ENCODE assay signal across 8 cellular contexts in genomic region chr9:38065369-38066075, GRCh38. TPM values are rescaled to one million over a fixed set of nuclear protein-coding genes. Genes with fewer than 3 reads are reported as not detected.
A peak's percentile ranks its signal among the peaks of the same experiment; 100 is the strongest.
DNase-seq lines count a peak whose midpoint lies in the region; ATAC-seq, FAIRE-seq and TF ChIP-seq lines count a peak whose summit lies in the region.

No MANE protein-coding gene starts in this region.

- no peak for FAIRE-seq in endothelial cell of umbilical vein (lab: Jason Lieb, UNC)

- H3K9ac ChIP-seq in endothelial cell of umbilical vein (replicated peaks; ENCODE audit: extremely low read depth, insufficient read depth, low read length) (no peak overlapping the region), smooth muscle cell (ENCODE audit: low read depth) (no peak overlapping the region)

- no peaks in the 10 kb centered on the region for H3K36me3 ChIP-seq in endothelial cell of umbilical vein (ENCODE audit: control insufficient read depth in 2 of 2, extremely low read depth in 1 of 2, insufficient read depth in 2 of 2, low read length in 2 of 2)
- no peaks in the 10 kb centered on the region for H3K36me3 ChIP-seq in smooth muscle cell (ENCODE audit: low read depth)
- H3K36me3 ChIP-seq in gastrocnemius medialis: no peaks in the 10 kb centered on the region

- dilution Hi-C loops in endothelial cell of umbilical vein (cut with MboI; ENCODE audit: extremely low pct_ligation_motif_present, low sequenced_read_pairs): no loop called here

- no TSS peak for BruUV-seq in endothelial cell of umbilical vein (replicated peaks; lab: Mats Ljungman, UMichigan)

- ATAC-seq in GM19351 (IDR thresholded peaks at IDR 0.05; ENCODE audit: unreplicated experiment) (peak; percentile 33), HG03139 (IDR thresholded peaks at IDR 0.05; ENCODE audit: unreplicated experiment) (peak; percentile 26), gastrocnemius medialis (no peak)

- WGBS in smooth muscle cell (ENCODE audit: low lambda C conversion rate): 54% methylated on average over 9 of the region's 9 CpGs

- DNase-seq in endothelial cell of umbilical vein (ENCODE audit: low read depth, low spot score) (no peak), smooth muscle cell (lab: John Stamatoyannopoulos, UW; ENCODE audit: unreplicated experiment) (no peak), DMS153 treated with DMSO at 0.1 percent for 48 hours (lab: John Stamatoyannopoulos, UW; ENCODE audit: unreplicated experiment) (no peak), gastrocnemius medialis (no peak), AG08395 (ENCODE audit: low spot score) (no peak)
- no peak for DNase-seq in effector CD4-positive, alpha-beta T cell

- H4K20me1 ChIP-seq in endothelial cell of umbilical vein (replicated peaks; ENCODE audit: control insufficient read depth, extremely low read depth, insufficient read depth, low read length): no peaks in the 10 kb centered on the region
- peaks cover 78% of the 10 kb centered on the region for H4K20me1 ChIP-seq in smooth muscle cell (ENCODE audit: low read depth)

- no peaks in the 10 kb centered on the region for H3K9me1 ChIP-seq in endothelial cell of umbilical vein (replicated peaks; ENCODE audit: control insufficient read depth, extremely low read depth, insufficient read depth, low read length)

- H3K4me3 ChIP-seq in endothelial cell of umbilical vein (replicated peaks in 1 of 3; ENCODE audit: insufficient read depth in 1 of 3, low read depth in 1 of 3, low read length in 3 of 3): peak overlapping the region in 1 of 3 experiments; percentile 76
- H3K4me3 ChIP-seq in smooth muscle cell: peak overlapping the region; percentile 99
- no peak overlapping the region for H3K4me3 ChIP-seq in gastrocnemius medialis

- no peaks in the 10 kb centered on the region for H3K27me3 ChIP-seq in endothelial cell of umbilical vein (ENCODE audit: control insufficient read depth in 2 of 2, insufficient read depth in 2 of 2, low read length in 2 of 2)
- H3K27me3 ChIP-seq in smooth muscle cell (ENCODE audit: low read depth): no peaks in the 10 kb centered on the region
- H3K27me3 ChIP-seq in gastrocnemius medialis: no peaks in the 10 kb centered on the region

- TF ChIP-seq POLR2A in endothelial cell of umbilical vein (IDR thresholded peaks at IDR 0.05; ENCODE audit: low read depth, low read length): no peak
- TF ChIP-seq POLR2A in gastrocnemius medialis (IDR thresholded peaks at IDR 0.05): no peak

- CTCF ChIA-PET in endothelial cell of umbilical vein (lab: Charles Lee): interaction anchor here (2.1 to 3.7 kb wide), 2 partner anchors 57 to 150 kb away, joined by 6 to 82 read pairs; no protein-coding TSS in a partner anchor

- in situ Hi-C loops in gastrocnemius medialis (cut with MboI; ENCODE audit: low sequenced_read_pairs in 4 of 4): loop anchor here in 1 of 4 donors (25.0 kb wide), 3 partner anchors 97 to 603 kb away; partner anchors contain the start of genes FBXO10, TOMM5 and ZBTB5

- H3K4me1 ChIP-seq in endothelial cell of umbilical vein (ENCODE audit: control insufficient read depth, extremely low read depth, insufficient read depth, low read length) (peaks cover 53% of the 10 kb centered on the region), smooth muscle cell (ENCODE audit: low read depth) (peaks cover 55% of the 10 kb centered on the region), gastrocnemius medialis (peaks cover 15 to 49% of the 10 kb centered on the region in 2 donors)

- peak overlapping the region; percentile 70 for H3K4me2 ChIP-seq in endothelial cell of umbilical vein (ENCODE audit: insufficient read depth, low read length)
- peak overlapping the region; percentile 99 for H3K4me2 ChIP-seq in smooth muscle cell

- TF ChIP-seq CTCF in endothelial cell of umbilical vein (IDR thresholded peaks at IDR 0.05; ENCODE audit: extremely low read depth in 1 of 2, insufficient read depth in 1 of 2, low read depth in 1 of 2, low read length in 2 of 2) (no peak), smooth muscle cell (IDR thresholded peaks at IDR 0.05; ENCODE audit: borderline replicate concordance, insufficient read depth, poor library complexity, severe bottlenecking) (no peak), gastrocnemius medialis (IDR thresholded peaks at IDR 0.05 in 4 of 5, conservative IDR thresholded peaks at IDR 0.05 in 1 of 5) (no peak)

- peaks cover 41% of the 10 kb centered on the region for H3F3A ChIP-seq in smooth muscle cell (ENCODE audit: low read depth)

- H2AFZ ChIP-seq in endothelial cell of umbilical vein (ENCODE audit: low read depth, low read length) (no peak overlapping the region), smooth muscle cell (ENCODE audit: low read depth) (no peak overlapping the region)

- H3K9me3 ChIP-seq in endothelial cell of umbilical vein (replicated peaks; ENCODE audit: control insufficient read depth, insufficient read depth, low read length) (no peaks in the 10 kb centered on the region), smooth muscle cell (replicated peaks; ENCODE audit: low read depth) (no peaks in the 10 kb centered on the region), gastrocnemius medialis (no peaks in the 10 kb centered on the region)

- H3K27ac ChIP-seq in endothelial cell of umbilical vein (ENCODE audit: insufficient read depth, low read depth, low read length): no peak overlapping the region
- H3K27ac ChIP-seq in smooth muscle cell (ENCODE audit: low read depth): peak overlapping the region; percentile 79
- no peak overlapping the region for H3K27ac ChIP-seq in gastrocnemius medialis

- H3K79me2 ChIP-seq in endothelial cell of umbilical vein (ENCODE audit: control insufficient read depth, insufficient read depth, low read length): peaks cover 80% of the 10 kb centered on the region
- peaks cover 69% of the 10 kb centered on the region for H3K79me2 ChIP-seq in smooth muscle cell (ENCODE audit: low read depth)

- intact Hi-C loops in endothelial cell of umbilical vein (cut with micrococcal nuclease): loop anchor here (2.0 to 5.0 kb wide), 2 partner anchors 47 to 98 kb away; no protein-coding TSS in a partner anchor
- intact Hi-C loops in gastrocnemius medialis (cut with DNase I; ENCODE audit: low total_unique reads): no loop called here

- POLR2A ChIA-PET in endothelial cell of umbilical vein (lab: Charles Lee): no interaction called here

TF ChIP-seq in endothelial cell of umbilical vein, 7 proteins besides CTCF, POLR2A, EP300 and RAD21:
- TF ChIP-seq EZH2 (IDR thresholded peaks at IDR 0.05; ENCODE audit: borderline replicate concordance, low read depth, low read length, severe bottlenecking) (no peak), MAX (IDR thresholded peaks at IDR 0.05; ENCODE audit: insufficient read depth, insufficient read length) (no peak), FOS (IDR thresholded peaks at IDR 0.05; ENCODE audit: borderline replicate concordance, insufficient read depth, low read length) (no peak), JUN (IDR thresholded peaks at IDR 0.05; ENCODE audit: borderline replicate concordance, insufficient read depth, insufficient read length, low read depth) (no peak), GATA2 (IDR thresholded peaks at IDR 0.05; ENCODE audit: insufficient read depth, insufficient read length, low read depth, low read length) (no peak), POLR2AphosphoS5 (IDR thresholded peaks at IDR 0.05; ENCODE audit: insufficient read depth, low read depth, low read length) (no peak), MYC (IDR thresholded peaks at IDR 0.05; ENCODE audit: low read depth, low read length) (no peak)
TF ChIP-seq in endothelial cell of umbilical vein: peak in this region for 0.

RNA-seq across cellular contexts. Expression of gene SHB, which starts 3.5 kb away (rescaled TPM):
- 22.3 and 24.9 TPM in 2 replicates for total RNA-seq in endothelial cell of umbilical vein
- polyA plus RNA-seq in endothelial cell of umbilical vein: 13.3 and 13.4 TPM in 2 replicates
- 14.1 and 14.4 TPM in 2 replicates for polyA plus RNA-seq in endothelial cell of umbilical vein (2011; cell fraction: cytosol; rRNA removed)
- 20.6 and 22.2 TPM in 2 replicates for polyA plus RNA-seq in endothelial cell of umbilical vein (2011; cell fraction: nucleus; rRNA removed)
- polyA plus RNA-seq in endothelial cell of umbilical vein (2012): 10.6 and 11.3 TPM in 2 replicates
- polyA minus RNA-seq in endothelial cell of umbilical vein: 11.6 and 14.5 TPM in 2 replicates
- polyA minus RNA-seq in endothelial cell of umbilical vein (2011; cell fraction: cytosol; rRNA and poly(A)+ RNA removed): 9.3 TPM
- 18.9 and 33.0 TPM in 2 replicates for polyA minus RNA-seq in endothelial cell of umbilical vein (2011; cell fraction: nucleus; rRNA and poly(A)+ RNA removed)
- 14.3 and 16.4 TPM in 2 replicates for total RNA-seq in smooth muscle cell
- polyA plus RNA-seq in smooth muscle cell: 32.4 and 35.0 TPM in 2 replicates
- total RNA-seq in gastrocnemius medialis: 1 to 10 TPM; 1.2 to 6.1 (median 4.6) TPM

Comparison
In these comparisons a context has a peak if more than half of its experiments do, and no peak if none do; other contexts are left out.
1. ATAC-seq: peak in GM19351 (single experiment) and HG03139 (single experiment); none in gastrocnemius medialis (0 of 2).